ENCODE assay signal across 16 cellular contexts in genomic region chr20:20227013-20227571, GRCh38.
A peak's percentile ranks its signal among the peaks of the same experiment; 100 is the strongest.
DNase-seq lines count a peak whose midpoint lies in the region; ATAC-seq, FAIRE-seq and TF ChIP-seq lines count a peak whose summit lies in the region.
"Had no signal": no experiment of that assay in that cellular context is flagged by ENCODE, and none has a peak within 500 bp of the region (broad histone marks: within the 10 kb centered on the region; RNA-seq: fewer than 3 reads in every experiment).

No MANE protein-coding gene starts in this region.

- H3K9me3 ChIP-seq in A549 (peaks cover 26% of the 10 kb centered on the region), HEK293 (ENCODE audit: control insufficient read depth, insufficient read depth, low read depth, low read length) (no peaks in the 10 kb centered on the region), gastrocnemius medialis (no peaks in the 10 kb centered on the region)

- peak; percentile 13 for FAIRE-seq in A549 (lab: Jason Lieb, UNC)
- FAIRE-seq: GM12878 had no signal

- POLR2A ChIA-PET in A549 (lab: Yijun Ruan, JAX) (no interaction called here), HEK293 (lab: Yijun Ruan, JAX) (no interaction called here), WTC11 (lab: Charles Lee) (no interaction called here)

- H3K4me3 Mint-ChIP-seq in WTC11 = no peak overlapping the region
- H3K4me3 Mint-ChIP-seq: B cell; CD8-positive, alpha-beta T cell had no signal

- peaks cover 18% of the 10 kb centered on the region for H3K9me3 Mint-ChIP-seq in WTC11

- H3K4me1 Mint-ChIP-seq in WTC11 = peaks cover 13% of the 10 kb centered on the region
- H3K4me1 Mint-ChIP-seq: B cell had no signal

- H3K27ac Mint-ChIP-seq in WTC11 = no peak overlapping the region
- H3K27ac Mint-ChIP-seq: B cell; CD8-positive, alpha-beta T cell had no signal

- H3K36me3 Mint-ChIP-seq in WTC11 = 0 out of 2 replicates have a peak, but pooled peaks cover 2% of the 10 kb centered on the region
- H3K36me3 Mint-ChIP-seq: CD8-positive, alpha-beta T cell had no signal

- intact Hi-C loops in gastrocnemius medialis (cut with DNase I; ENCODE audit: low total_unique reads) (no loop called here), sciatic nerve (cut with DNase I) (no loop called here)

- in situ Hi-C loops in gastrocnemius medialis (cut with MboI; ENCODE audit: low sequenced_read_pairs in 4 of 4) = loop anchor here in 2 of 4 donors (5.0 to 25.0 kb wide), 2 partner anchors 140 kb away; no protein-coding TSS in a partner anchor

- H3K4me2 ChIP-seq in A549 = no peak overlapping the region
- H3K4me2 ChIP-seq: BLaER1 treated with 17β-estradiol and CSF1 and Interleukin-3, amounts not matched to agents 10 nM and 100 nM had no signal

- TF ChIP-seq POLR2A in A549 (IDR thresholded peaks at IDR 0.05; ENCODE audit: low read length) (no peak), gastrocnemius medialis (IDR thresholded peaks at IDR 0.05) (no peak)

- H3K27ac ChIP-seq in A549 (no peak overlapping the region), HEK293 (ENCODE audit: extremely low read depth, low read depth, low read length) (no peak overlapping the region), gastrocnemius medialis (peak overlapping the region; percentile 85 to 90 (median 86))
- H3K27ac ChIP-seq: BLaER1 treated with 17β-estradiol and CSF1 and Interleukin-3, amounts not matched to agents 10 nM and 100 nM had no signal

- H3K4me3 ChIP-seq in A549 (no peak overlapping the region), HEK293 (ENCODE audit: low read depth, low read length) (no peak overlapping the region), gastrocnemius medialis (no peak overlapping the region)
- H3K4me3 ChIP-seq: BLaER1 treated with 17β-estradiol and CSF1 and Interleukin-3, amounts not matched to agents 10 nM and 100 nM; GM12878; HAP-1 had no signal

- WGBS in A549 (ENCODE audit: missing lambda C conversion rate) = 38% methylated on average over 2 of the region's 2 CpGs

- no peak for ATAC-seq in A549
- ATAC-seq in WTC11 = no peak
- ATAC-seq in gastrocnemius medialis = no peak
- ATAC-seq in sciatic nerve = no peak
- ATAC-seq in HG02798 (IDR thresholded peaks at IDR 0.05; ENCODE audit: poor library complexity, unreplicated experiment) = no peak
- ATAC-seq: CD8-positive, alpha-beta T cell; GM12878 had no signal

- no peaks in the 10 kb centered on the region for H3K4me1 ChIP-seq in A549
- H3K4me1 ChIP-seq in HEK293 (ENCODE audit: control insufficient read depth, insufficient read depth, low read length) = no peaks in the 10 kb centered on the region
- peaks cover 43 to 52% of the 10 kb centered on the region in 2 donors for H3K4me1 ChIP-seq in gastrocnemius medialis

- TF ChIP-seq CTCF in A549 (IDR thresholded peaks at IDR 0.05) (no peak), HEK293 (tag by site-specific recombination; IDR thresholded peaks at IDR 0.05) (no peak), WTC11 (IDR thresholded peaks at IDR 0.05) (no peak), gastrocnemius medialis (IDR thresholded peaks at IDR 0.05 in 4 of 5, conservative IDR thresholded peaks at IDR 0.05 in 1 of 5) (no peak)

- H3K27me3 ChIP-seq in gastrocnemius medialis = no peaks in the 10 kb centered on the region
- H3K27me3 ChIP-seq: BLaER1 treated with 17β-estradiol and CSF1 and Interleukin-3, amounts not matched to agents 10 nM and 100 nM had no signal

- DNase-seq in A549 (ENCODE audit: low read depth in 1 of 2, low spot score in 1 of 2) (no peak), WTC11 (ENCODE audit: low spot score) (no peak), gastrocnemius medialis (no peak), SHP77 treated with DMSO at 0.1 percent for 48 hours (lab: John Stamatoyannopoulos, UW) (no peak), sciatic nerve (ENCODE audit: low spot score) (no peak)
- DNase-seq: 8988T; Calu3; CD8-positive, alpha-beta T cell; DMS79 treated with DMSO at 0.1 percent for 48 hours; EL had no signal

- no peak for TF ChIP-seq EP300 in A549 (IDR thresholded peaks at IDR 0.05)

- H3K36me3 ChIP-seq in HEK293 (ENCODE audit: control insufficient read depth in 2 of 2, insufficient read depth in 1 of 2, low read length in 2 of 2) (no peaks in the 10 kb centered on the region), gastrocnemius medialis (no peaks in the 10 kb centered on the region)
- H3K36me3 ChIP-seq: BLaER1 treated with 17β-estradiol and CSF1 and Interleukin-3, amounts not matched to agents 10 nM and 100 nM; HAP-1 had no signal

- CTCF ChIA-PET in A549 (lab: Yijun Ruan, JAX) (interaction anchor here (0.7 to 4.1 kb wide), 2 partner anchors 12 to 518 kb away, joined by 3 to 25 read pairs; no protein-coding TSS in a partner anchor), HEK293 (lab: Yijun Ruan, JAX) (interaction anchor here (1.0 kb wide), 1 partner anchor 9 kb away, joined by 3 read pairs; no protein-coding TSS in a partner anchor), WTC11 (lab: Charles Lee) (interaction anchor here (2.3 kb wide), 1 partner anchor 10 kb away, joined by 5 read pairs; no protein-coding TSS in a partner anchor)

- 0 out of 2 replicates have a peak, but pooled peaks cover 3% of the 10 kb centered on the region for H3K27me3 Mint-ChIP-seq in WTC11 (ENCODE audit: low read depth)

- TF ChIP-seq RAD21 in A549 (conservative IDR thresholded peaks at IDR 0.05 in 1 of 2, IDR thresholded peaks at IDR 0.05 in 1 of 2) = no peak

TF ChIP-seq in A549, 52 proteins besides CTCF, POLR2A, EP300 and RAD21:
- TF ChIP-seq CHD2 (IDR thresholded peaks at IDR 0.05; ENCODE audit: low read length, partially characterized antibody) (no peak), EHF (CRISPR knock-in tag; IDR thresholded peaks at IDR 0.05) (no peak)

TF ChIP-seq in HEK293, 187 proteins besides CTCF, POLR2A, EP300 and RAD21:
- TF ChIP-seq GLIS2 (tag by site-specific recombination; IDR thresholded peaks at IDR 0.05) (no peak), SETDB1 (IDR thresholded peaks at IDR 0.05; ENCODE audit: insufficient read length, low read length) (peak; percentile 77), ZNF677 (tag by site-specific recombination; IDR thresholded peaks at IDR 0.05) (peak; percentile 96), TRIM28 (IDR thresholded peaks at IDR 0.05; ENCODE audit: borderline replicate concordance, low read length) (peak; percentile 73; the same call in 1 of the 2 replicates)

TF ChIP-seq in WTC11, 78 proteins besides CTCF, POLR2A, EP300 and RAD21:
- TF ChIP-seq ZNF671 (CRISPR knock-in tag; IDR thresholded peaks at IDR 0.05) = no peak
- TF ChIP-seq, protein P1, sequence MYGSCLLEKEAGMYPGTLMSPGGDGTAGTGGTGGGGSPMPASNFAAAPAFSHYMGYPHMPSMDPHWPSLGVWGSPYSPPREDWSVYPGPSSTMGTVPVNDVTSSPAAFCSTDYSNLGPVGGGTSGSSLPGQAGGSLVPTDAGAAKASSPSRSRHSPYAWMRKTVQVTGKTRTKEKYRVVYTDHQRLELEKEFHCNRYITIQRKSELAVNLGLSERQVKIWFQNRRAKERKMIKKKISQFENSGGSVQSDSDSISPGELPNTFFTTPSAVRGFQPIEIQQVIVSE (CRISPR knock-in tag; IDR thresholded peaks at IDR 0.05; ENCODE audit: borderline replicate concordance) = no peak
- TF ChIP-seq ZNF317 (CRISPR knock-in tag; IDR thresholded peaks at IDR 0.05; ENCODE audit: borderline replicate concordance, low read depth) = peak; percentile 90
- no peak for TF ChIP-seq PREB (CRISPR knock-in tag; IDR thresholded peaks at IDR 0.05; ENCODE audit: borderline replicate concordance)
- no peak for TF ChIP-seq NFATC4 (CRISPR knock-in tag; IDR thresholded peaks at IDR 0.05)
- TF ChIP-seq HMGA2 (CRISPR knock-in tag; IDR thresholded peaks at IDR 0.05) = no peak

Comparison
In these comparisons a context has a peak if more than half of its experiments do, and no peak if none do; other contexts are left out.
1. H3K27ac ChIP-seq: peak in gastrocnemius medialis (4 of 4); none in A549 (0 of 2) and HEK293 (single experiment).